ENCODE assay signal across 8 cellular contexts in genomic region chr15:52679232-52680040, GRCh38. TPM values are rescaled to one million over a fixed set of nuclear protein-coding genes. Genes with fewer than 3 reads are reported as not detected.
DNase-seq lines count a peak whose midpoint lies in the region; ATAC-seq, FAIRE-seq and TF ChIP-seq lines count a peak whose summit lies in the region.

A gene with protein sequence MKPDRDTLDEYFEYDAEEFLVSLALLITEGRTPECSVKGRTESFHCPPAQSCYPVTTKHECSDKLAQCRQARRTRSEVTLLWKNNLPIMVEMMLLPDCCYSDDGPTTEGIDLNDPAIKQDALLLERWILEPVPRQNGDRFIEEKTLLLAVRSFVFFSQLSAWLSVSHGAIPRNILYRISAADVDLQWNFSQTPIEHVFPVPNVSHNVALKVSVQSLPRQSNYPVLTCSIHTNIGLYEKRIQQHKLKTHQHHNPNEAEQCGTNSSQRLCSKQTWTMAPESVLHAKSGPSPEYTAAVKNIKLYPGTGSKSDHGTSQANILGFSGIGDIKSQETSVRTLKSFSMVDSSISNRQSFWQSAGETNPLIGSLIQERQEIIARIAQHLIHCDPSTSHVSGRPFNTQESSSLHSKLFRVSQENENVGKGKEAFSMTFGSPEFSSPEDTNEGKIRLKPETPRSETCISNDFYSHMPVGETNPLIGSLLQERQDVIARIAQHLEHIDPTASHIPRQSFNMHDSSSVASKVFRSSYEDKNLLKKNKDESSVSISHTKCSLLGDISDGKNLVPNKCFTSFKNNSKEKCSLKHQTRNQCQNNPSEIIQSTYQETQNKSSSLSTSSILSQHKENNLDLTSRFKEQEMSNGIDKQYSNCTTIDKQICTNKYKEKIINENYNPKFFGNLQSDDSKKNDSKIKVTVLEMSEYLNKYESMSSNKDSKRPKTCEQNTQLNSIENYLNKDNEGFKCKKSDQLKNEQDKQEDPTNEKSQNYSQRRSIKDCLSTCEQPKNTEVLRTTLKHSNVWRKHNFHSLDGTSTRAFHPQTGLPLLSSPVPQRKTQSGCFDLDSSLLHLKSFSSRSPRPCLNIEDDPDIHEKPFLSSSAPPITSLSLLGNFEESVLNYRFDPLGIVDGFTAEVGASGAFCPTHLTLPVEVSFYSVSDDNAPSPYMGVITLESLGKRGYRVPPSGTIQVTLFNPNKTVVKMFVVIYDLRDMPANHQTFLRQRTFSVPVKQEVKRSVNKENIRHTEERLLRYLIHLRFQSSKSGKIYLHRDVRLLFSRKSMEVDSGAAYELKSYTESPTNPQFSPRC (minus strand): TSS chr15:52679388. CDS start chr15:52678021, 1,367 bp downstream.

- peak; percentile 62 for DNase-seq in GM12892 (ENCODE audit: insufficient read length)
- DNase-seq in NCI-H1436 treated with DMSO at 0.1 percent for 48 hours (lab: John Stamatoyannopoulos, UW), result peak; percentile 37
- peak; percentile 86 for DNase-seq in amniotic epithelial cell (ENCODE audit: low read depth)
- peak; percentile 90 to 94 for DNase-seq in heart right ventricle
- DNase-seq in posterior vena cava (ENCODE audit: low spot score), result peak; percentile 98
- peak; percentile 96 for DNase-seq in upper lobe of left lung

- peaks cover 0 to 31% (median 19%) of the 10 kb centered on the region in 9 donors for H3K36me3 ChIP-seq in heart right ventricle
- peaks cover 0 to 8% (median 6%) of the 10 kb centered on the region in 4 donors for H3K36me3 ChIP-seq in upper lobe of left lung

- TF ChIP-seq CTCF in heart right ventricle (IDR thresholded peaks at IDR 0.05), result peak in 4 of 9 donors; percentile 4 to 21 (median 12)
- no peak for TF ChIP-seq CTCF in upper lobe of left lung (IDR thresholded peaks at IDR 0.05)

- ATAC-seq in HG02798 (IDR thresholded peaks at IDR 0.05; ENCODE audit: poor library complexity, unreplicated experiment) (peak; percentile 77), heart right ventricle (peak; percentile 93 to 97 (median 95)), upper lobe of left lung (ENCODE audit: low FRiP score in 2 of 2) (peak; percentile 96 to 98)

- no peaks in the 10 kb centered on the region for H3K9me3 ChIP-seq in heart right ventricle
- no peaks in the 10 kb centered on the region for H3K9me3 ChIP-seq in upper lobe of left lung

- FAIRE-seq in GM12892 (lab: Jason Lieb, UNC), result peak; percentile 96

- 0 to 1% methylated on average over 54 of the region's 55 CpGs for WGBS in heart right ventricle, 2 donors
- 1 to 2% methylated on average over 15 to 43 of the region's 55 CpGs for WGBS in upper lobe of left lung, 2 donors

- H3K4me1 ChIP-seq in heart right ventricle (peaks cover 0 to 50% (median 44%) of the 10 kb centered on the region in 9 donors), upper lobe of left lung (peaks cover 24 to 32% (median 29%) of the 10 kb centered on the region in 4 donors)

- H3K27ac ChIP-seq in heart right ventricle (peak within 1 kb of the TSS; percentile 95 to 99 (median 97)), upper lobe of left lung (peak within 1 kb of the TSS; percentile 97 to 99 (median 98))

- no peaks in the 10 kb centered on the region for H3K27me3 ChIP-seq in heart right ventricle
- no peaks in the 10 kb centered on the region for H3K27me3 ChIP-seq in upper lobe of left lung

- intact Hi-C loops in T-helper 1 cell treated with Interleukin-12 subunit alpha and Interleukin-12 subunit beta and Interleukin-4 antibody, amounts not matched to agents 30 ng/mL and 1 ng/mL, for 36 hours (cut with micrococcal nuclease), result loop anchor here (1.0 to 5.0 kb wide), 9 partner anchors 110 to 850 kb away; partner anchors contain the start of genes ARPP19, LEO1, MYO5A and TMOD3
- intact Hi-C loops in heart right ventricle (cut with DNase I) (loop anchor here in 7 of 10 donors (2.0 to 10.0 kb wide), 6 partner anchors 27 to 665 kb away; partner anchors contain the start of gene MAPK6 (in 1 of the 7)), posterior vena cava (cut with DNase I) (no loop called here)

- H3K4me3 ChIP-seq in heart right ventricle, result peak within 1 kb of the TSS; percentile 74 to 95 (median 89)
- H3K4me3 ChIP-seq in upper lobe of left lung, result peak within 1 kb of the TSS; percentile 67 to 92 (median 76)

- TF ChIP-seq POLR2A in GM12892 (IDR thresholded peaks at IDR 0.05; ENCODE audit: low read depth, low read length) (no peak), upper lobe of left lung (IDR thresholded peaks at IDR 0.05) (peak in 3 of 4 donors; percentile 70 to 92 (median 75))

- TF ChIP-seq EP300 in upper lobe of left lung (IDR thresholded peaks at IDR 0.05), result no peak

RNA-seq across cellular contexts. Expression of the gene that starts here (rescaled TPM):
- polyA plus RNA-seq in GM12892 (2012; ENCODE audit: missing spikeins), result 14.3 TPM
- total RNA-seq in T-helper 1 cell treated with Interleukin-12 subunit alpha and Interleukin-12 subunit beta and Interleukin-4 antibody, amounts not matched to agents 30 ng/mL and 1 ng/mL, for 36 hours, result 42.8 and 44.3 TPM in 2 replicates
- total RNA-seq in heart right ventricle (10 to 100 TPM; 18.9 to 36.4 (median 30.3) TPM), posterior vena cava (10 to 100 TPM; 32.6 to 36.1 TPM), upper lobe of left lung (100 to 1,000 TPM in 2 of 6 donors, 10 to 100 TPM in 4; 30.8 to 115 (median 45.4) TPM)
- polyA plus RNA-seq in heart right ventricle, result 10 to 100 TPM in 1 of 2 donors, 1 to 10 TPM in 1; 8.7 to 98.1 TPM

Comparison
In these comparisons a context has a peak if more than half of its experiments do, and no peak if none do; other contexts are left out.
1. Peak in every context shown above with its lines: DNase-seq, ATAC-seq, H3K4me3 ChIP-seq and H3K27ac ChIP-seq.
2. DNase-seq: peak in every context shown above with its lines; median percentile 98 in posterior vena cava; 96 in upper lobe of left lung; 92 in heart right ventricle; 86 in amniotic epithelial cell; 62 in GM12892; 37 in NCI-H1436 treated with DMSO at 0.1 percent for 48 hours.
3. intact Hi-C loops: an anchor here in T-helper 1 cell treated with Interleukin-12 subunit alpha and Interleukin-12 subunit beta and Interleukin-4 antibody, amounts not matched to agents 30 ng/mL and 1 ng/mL, for 36 hours (1.0 to 5.0 kb wide) and heart right ventricle (2.0 to 10.0 kb wide); none called in posterior vena cava.